ENCODE assay signal across 16 cellular contexts in the genomic region with DNA sequence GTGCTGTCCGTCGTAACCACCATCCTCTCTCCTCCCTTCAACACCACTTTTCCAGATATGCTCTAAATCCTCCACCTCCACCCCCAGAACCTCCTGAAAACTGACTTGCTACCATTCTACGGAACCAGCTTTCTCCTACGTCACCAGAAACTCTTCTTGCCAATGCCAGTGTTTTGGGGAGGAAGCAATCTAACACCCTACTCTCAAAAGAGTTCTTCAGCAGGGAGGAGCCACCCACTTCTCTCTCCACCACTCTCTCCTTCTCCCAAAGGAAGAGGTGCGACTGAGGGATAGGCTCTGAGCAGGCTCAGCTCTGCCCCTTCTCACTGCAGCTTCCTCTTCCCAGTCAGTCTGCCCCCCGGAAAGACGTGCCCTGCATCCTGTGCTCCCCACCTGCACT. TPM values are rescaled to one million over a fixed set of nuclear protein-coding genes. Genes with fewer than 3 reads are reported as not detected.
DNase-seq lines count a peak whose midpoint lies in the region; ATAC-seq, FAIRE-seq and TF ChIP-seq lines count a peak whose summit lies in the region.
"Had no signal": no experiment of that assay in that cellular context is flagged by ENCODE, and none has a peak within 500 bp of the region (broad histone marks: within the 10 kb centered on the region; RNA-seq: fewer than 3 reads in every experiment).

No MANE protein-coding gene starts in this region.

- no peaks in the 10 kb centered on the region for H3K9me3 ChIP-seq in stomach
- H3K9me3 ChIP-seq: sigmoid colon had no signal

- no peak for TF ChIP-seq CTCF in foreskin keratinocyte (conservative IDR thresholded peaks at IDR 0.05)
- TF ChIP-seq CTCF in stomach (IDR thresholded peaks at IDR 0.05), result no peak
- TF ChIP-seq CTCF in D721Med (IDR thresholded peaks at IDR 0.05; ENCODE audit: insufficient read depth, missing control alignments), result no peak

- no peak for FAIRE-seq in D721Med (lab: Jason Lieb, UNC)
- FAIRE-seq: GM12878 had no signal

- H3K27ac Mint-ChIP-seq in activated CD4-positive, alpha-beta T cell treated with anti-CD3 and anti-CD28 coated beads for 36 hours, result peak overlapping the region; percentile 73
- H3K27ac Mint-ChIP-seq in activated T-helper 17 cell treated with anti-CD3 and anti-CD28 coated beads, Interleukin-2, amount 50 U/mL, for 72 hours, result peak overlapping the region; percentile 95
- H3K27ac Mint-ChIP-seq: CD4-positive, alpha-beta T cell had no signal

- no peak for TF ChIP-seq EP300 in stomach (IDR thresholded peaks at IDR 0.05)

- no peak for ATAC-seq in activated CD4-positive, alpha-beta T cell treated with anti-CD3 and anti-CD28 coated beads for 36 hours
- ATAC-seq in activated T-helper 17 cell treated with anti-CD3 and anti-CD28 coated beads, Interleukin-2, amount 50 U/mL, for 72 hours (replicated peaks), result no peak
- no peak for ATAC-seq in foreskin keratinocyte

- H3K4me1 ChIP-seq in foreskin keratinocyte (peaks cover 17% of the 10 kb centered on the region), stomach (peaks cover 26 to 51% (median 35%) of the 10 kb centered on the region in 4 donors)

- no peaks in the 10 kb centered on the region for H3K36me3 Mint-ChIP-seq in activated CD4-positive, alpha-beta T cell treated with anti-CD3 and anti-CD28 coated beads for 36 hours (ENCODE audit: low read depth)
- H3K36me3 Mint-ChIP-seq in activated T-helper 17 cell treated with anti-CD3 and anti-CD28 coated beads, Interleukin-2, amount 50 U/mL, for 72 hours (ENCODE audit: low read depth), result peaks cover 13% of the 10 kb centered on the region

- CTCF ChIA-PET in activated CD4-positive, alpha-beta T cell treated with anti-CD3 and anti-CD28 coated beads for 36 hours (lab: Charles Lee), result interaction anchor here (0.7 to 6.3 kb wide), 16 partner anchors 10 to 415 kb away, joined by 3 to 97 read pairs (median 6); a partner anchor contains a TSS

- no peak for DNase-seq in activated CD4-positive, alpha-beta T cell treated with anti-CD3 and anti-CD28 coated beads for 36 hours
- DNase-seq in activated CD4-positive, alpha-beta T cell treated with anti-CD3 and anti-CD28 coated beads for 4 hours, result no peak
- no peak for DNase-seq in foreskin keratinocyte
- DNase-seq in stomach, result no peak
- DNase-seq in islet precursor cell, result no peak
- no peak for DNase-seq in NCI-H748 treated with DMSO at 0.1 percent for 48 hours (lab: John Stamatoyannopoulos, UW)
- DNase-seq in D721Med (ENCODE audit: insufficient read length, low spot score), result no peak
- DNase-seq: NCI-H1105, NCI-H2171 had no signal

- H3K4me3 ChIP-seq in stomach, result no peak overlapping the region
- H3K4me3 ChIP-seq: GM12878, sigmoid colon had no signal

- intact Hi-C loops in activated CD4-positive, alpha-beta T cell treated with anti-CD3 and anti-CD28 coated beads for 36 hours (cut with DNase I, micrococcal nuclease), result loop anchor here (1.0 to 10.0 kb wide), 9 partner anchors 26 to 701 kb away; a partner anchor contains a TSS
- intact Hi-C loops in stomach (cut with DNase I; ENCODE audit: low total_unique reads), result loop anchor here (5.0 kb wide), 2 partner anchors 36 to 59 kb away; no protein-coding TSS in a partner anchor

- no peaks in the 10 kb centered on the region for H3K27me3 Mint-ChIP-seq in activated CD4-positive, alpha-beta T cell treated with anti-CD3 and anti-CD28 coated beads for 36 hours
- H3K27me3 Mint-ChIP-seq in activated T-helper 17 cell treated with anti-CD3 and anti-CD28 coated beads, Interleukin-2, amount 50 U/mL, for 72 hours, result no peaks in the 10 kb centered on the region

- no peaks in the 10 kb centered on the region for H3K9me3 Mint-ChIP-seq in activated CD4-positive, alpha-beta T cell treated with anti-CD3 and anti-CD28 coated beads for 36 hours (ENCODE audit: low read depth)
- H3K9me3 Mint-ChIP-seq in activated T-helper 17 cell treated with anti-CD3 and anti-CD28 coated beads, Interleukin-2, amount 50 U/mL, for 72 hours, result no peaks in the 10 kb centered on the region
- H3K9me3 Mint-ChIP-seq: CD4-positive, alpha-beta T cell; neural crest cell had no signal

- H3K36me3 ChIP-seq in stomach, result no peaks in the 10 kb centered on the region
- H3K36me3 ChIP-seq: sigmoid colon had no signal

- peaks cover 55% of the 10 kb centered on the region for H3K4me1 Mint-ChIP-seq in activated CD4-positive, alpha-beta T cell treated with anti-CD3 and anti-CD28 coated beads for 36 hours
- peaks cover 45% of the 10 kb centered on the region for H3K4me1 Mint-ChIP-seq in activated T-helper 17 cell treated with anti-CD3 and anti-CD28 coated beads, Interleukin-2, amount 50 U/mL, for 72 hours

- WGBS in stomach, 5 donors, result 66 to 81% (median 78%) methylated on average over 7 of the region's 7 CpGs

- H3K27ac ChIP-seq in foreskin keratinocyte (peak overlapping the region; percentile 42), stomach (peak overlapping the region in 3 of 5 donors; percentile 68 to 81 (median 79))
- H3K27ac ChIP-seq: 22Rv1 had no signal

- no peak for TF ChIP-seq POLR2A in stomach (IDR thresholded peaks at IDR 0.05)

- no peak overlapping the region for H3K4me3 Mint-ChIP-seq in activated CD4-positive, alpha-beta T cell treated with anti-CD3 and anti-CD28 coated beads for 36 hours
- peak overlapping the region; percentile 80 for H3K4me3 Mint-ChIP-seq in activated T-helper 17 cell treated with anti-CD3 and anti-CD28 coated beads, Interleukin-2, amount 50 U/mL, for 72 hours
- H3K4me3 Mint-ChIP-seq: CD4-positive, alpha-beta T cell; neural crest cell had no signal

- no peaks in the 10 kb centered on the region for H3K27me3 ChIP-seq in foreskin keratinocyte
- H3K27me3 ChIP-seq in stomach, result no peaks in the 10 kb centered on the region
- H3K27me3 ChIP-seq: sigmoid colon had no signal

- POLR2A ChIA-PET in activated CD4-positive, alpha-beta T cell treated with anti-CD3 and anti-CD28 coated beads for 36 hours (lab: Charles Lee), result interaction anchor here (1.4 kb wide), 1 partner anchor 27 kb away, joined by 7 read pairs; a partner anchor contains a TSS

RNA-seq across cellular contexts. Expression of a gene that starts 6.1 kb away (rescaled TPM):
- total RNA-seq in activated CD4-positive, alpha-beta T cell treated with anti-CD3 and anti-CD28 coated beads for 36 hours, result 1 to 10 TPM; 3.3 to 7.0 TPM
- 10 to 100 TPM; 10.1 to 10.7 TPM for total RNA-seq in activated T-helper 17 cell treated with anti-CD3 and anti-CD28 coated beads, Interleukin-2, amount 50 U/mL, for 72 hours
- 19,361 and 22,376 TPM in 2 replicates for total RNA-seq in foreskin keratinocyte
- 28,573 and 30,723 TPM in 2 replicates for polyA plus RNA-seq in foreskin keratinocyte
- total RNA-seq in stomach, result 10 to 100 TPM in 1 of 5 donors, 1 to 10 TPM in 1, not detected in 3; 2.2 to 12.7 TPM
- 1,000 to 10,000 TPM in 1 of 3 donors, 1 to 10 TPM in 2; 4.9 to 1,809 (median 8.3) TPM for polyA plus RNA-seq in stomach
- total RNA-seq: CD4-positive, alpha-beta T cell; neural crest cell had no signal

RNA-seq across cellular contexts. Expression of a gene that starts 22.6 kb away (rescaled TPM):
- total RNA-seq in activated CD4-positive, alpha-beta T cell treated with anti-CD3 and anti-CD28 coated beads for 36 hours, result not detected
- total RNA-seq in activated T-helper 17 cell treated with anti-CD3 and anti-CD28 coated beads, Interleukin-2, amount 50 U/mL, for 72 hours, result not detected
- total RNA-seq in foreskin keratinocyte (14.3 and 18.5 TPM in 2 replicates), stomach (not detected)
- polyA plus RNA-seq in foreskin keratinocyte (21.4 and 29.0 TPM in 2 replicates), stomach (10 to 100 TPM in 1 of 3 donors, 1 to 10 TPM in 2; 2.6 to 15.0 (median 5.4) TPM)
- total RNA-seq: CD4-positive, alpha-beta T cell; GM12878; neural crest cell had no signal

RNA-seq across cellular contexts. Expression of a gene that starts 26.1 kb away (rescaled TPM):
- total RNA-seq in activated CD4-positive, alpha-beta T cell treated with anti-CD3 and anti-CD28 coated beads for 36 hours, result 100 to 1,000 TPM in 1 of 2 experiments, 10 to 100 TPM in 1; 84.8 to 166 TPM
- total RNA-seq in activated T-helper 17 cell treated with anti-CD3 and anti-CD28 coated beads, Interleukin-2, amount 50 U/mL, for 72 hours, result 1,000 to 10,000 TPM; 1,035 to 1,445 TPM
- total RNA-seq in foreskin keratinocyte (12.1 and 23.7 TPM in 2 replicates), stomach (10 to 100 TPM in 4 of 5 donors, 1 to 10 TPM in 1; 9.9 to 53.3 (median 19.4) TPM)
- polyA plus RNA-seq in foreskin keratinocyte (22.8 and 43.2 TPM in 2 replicates), stomach (100 to 1,000 TPM; 145 to 541 (median 274) TPM)

RNA-seq across cellular contexts. Expression of a gene that starts 31.0 kb away (rescaled TPM):
- 1 to 10 TPM; 2.4 to 3.4 TPM for total RNA-seq in activated CD4-positive, alpha-beta T cell treated with anti-CD3 and anti-CD28 coated beads for 36 hours
- 1 to 10 TPM; 3.2 to 9.6 TPM for total RNA-seq in activated T-helper 17 cell treated with anti-CD3 and anti-CD28 coated beads, Interleukin-2, amount 50 U/mL, for 72 hours
- total RNA-seq in foreskin keratinocyte (0.27 TPM in 1 of 2 replicates, not detected in the other), stomach (not detected)
- polyA plus RNA-seq in foreskin keratinocyte (0.50 and 0.73 TPM in 2 replicates), stomach (not detected)
- total RNA-seq: lung microvascular endothelial cell, neural crest cell, sigmoid colon had no signal
- polyA plus RNA-seq: sigmoid colon had no signal

RNA-seq across cellular contexts. Expression of a gene that starts 35.9 kb away (rescaled TPM):
- total RNA-seq in activated CD4-positive, alpha-beta T cell treated with anti-CD3 and anti-CD28 coated beads for 36 hours, result 100 to 1,000 TPM; 219 to 349 TPM
- 100 to 1,000 TPM; 530 to 753 TPM for total RNA-seq in activated T-helper 17 cell treated with anti-CD3 and anti-CD28 coated beads, Interleukin-2, amount 50 U/mL, for 72 hours
- total RNA-seq in foreskin keratinocyte (3,644 and 4,242 TPM in 2 replicates), stomach (100 to 1,000 TPM; 154 to 680 (median 330) TPM)
- polyA plus RNA-seq in foreskin keratinocyte (6,268 and 7,449 TPM in 2 replicates), stomach (1,000 to 10,000 TPM; 1,447 to 2,520 (median 1,620) TPM)
- total RNA-seq: neural crest cell had no signal

Comparison
In these comparisons a context has a peak if more than half of its experiments do, and no peak if none do; other contexts are left out.
1. RNA of a gene that starts 6.1 kb away (total RNA-seq): 19,361 to 22,376 TPM in foreskin keratinocyte; 10.1 to 10.7 TPM in activated T-helper 17 cell treated with anti-CD3 and anti-CD28 coated beads, Interleukin-2, amount 50 U/mL, for 72 hours, 3.3 to 7.0 TPM in activated CD4-positive, alpha-beta T cell treated with anti-CD3 and anti-CD28 coated beads for 36 hours and 2.2 to 12.7 TPM in stomach; every median in the first group is over 1,000 times any median in the second.
2. RNA of a gene that starts 22.6 kb away (total RNA-seq): 14.3 to 18.5 TPM in foreskin keratinocyte; not detected in activated T-helper 17 cell treated with anti-CD3 and anti-CD28 coated beads, Interleukin-2, amount 50 U/mL, for 72 hours, not detected in activated CD4-positive, alpha-beta T cell treated with anti-CD3 and anti-CD28 coated beads for 36 hours and not detected in stomach; every median in the first group is over 10 times any median in the second.
3. RNA of a gene that starts 26.1 kb away (total RNA-seq): 1,035 to 1,445 TPM in activated T-helper 17 cell treated with anti-CD3 and anti-CD28 coated beads, Interleukin-2, amount 50 U/mL, for 72 hours; 84.8 to 166 TPM in activated CD4-positive, alpha-beta T cell treated with anti-CD3 and anti-CD28 coated beads for 36 hours, 9.9 to 53.3 TPM in stomach and 12.1 to 23.7 TPM in foreskin keratinocyte; every median in the first group is over 4 times any median in the second.